ENCODE assay signal across 8 cellular contexts in the genomic region with DNA sequence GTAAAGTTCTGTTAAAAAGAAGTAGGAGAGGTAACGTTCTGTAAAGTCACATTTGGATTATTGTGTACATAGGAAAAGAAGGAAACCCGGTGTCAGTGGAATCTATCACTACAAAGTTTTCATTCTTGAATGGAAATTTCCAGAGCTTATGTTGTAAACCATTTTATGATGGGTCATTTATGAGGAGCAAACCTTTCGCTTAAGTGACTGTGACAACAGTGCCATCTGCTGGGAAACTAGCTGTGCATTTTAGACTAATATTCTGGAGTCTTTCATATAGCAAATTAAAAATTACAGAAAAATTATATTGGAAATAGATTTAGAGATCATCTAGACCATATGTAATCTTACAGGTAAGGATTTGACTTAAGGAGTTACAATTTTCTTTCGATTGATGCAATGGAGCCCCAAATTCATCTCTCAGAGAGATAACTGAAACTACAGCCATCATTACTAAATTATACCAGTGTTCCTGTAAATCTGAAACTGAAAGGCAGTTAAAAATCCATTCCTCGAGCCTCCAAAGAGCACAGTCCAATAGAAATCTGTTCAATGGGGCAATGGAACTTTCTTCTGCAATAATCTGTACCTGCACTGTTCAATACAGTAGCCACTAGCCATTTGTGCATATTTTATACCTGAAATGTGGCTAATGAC. TPM values are rescaled to one million over a fixed set of nuclear protein-coding genes. Genes with fewer than 3 reads are reported as not detected.
DNase-seq lines count a peak whose midpoint lies in the region; ATAC-seq and TF ChIP-seq lines count a peak whose summit lies in the region.

No MANE protein-coding gene starts in this region.

- no peaks in the 10 kb centered on the region for H3K27me3 ChIP-seq in CD4-positive, alpha-beta memory T cell (ENCODE audit: insufficient read depth, low read length)
- H3K27me3 ChIP-seq in prostate gland (replicated peaks; ENCODE audit: insufficient read depth), result no peaks in the 10 kb centered on the region

- no peaks in the 10 kb centered on the region for H3K36me3 ChIP-seq in CD4-positive, alpha-beta memory T cell (ENCODE audit: insufficient read depth, low read length)
- no peaks in the 10 kb centered on the region for H3K36me3 ChIP-seq in prostate gland

- no peak for ATAC-seq in HG02852 (IDR thresholded peaks at IDR 0.05; ENCODE audit: unreplicated experiment)

- no peak overlapping the region for H3K4me3 ChIP-seq in CD4-positive, alpha-beta memory T cell (ENCODE audit: low read length in 2 of 2)
- H3K4me3 ChIP-seq in foreskin fibroblast (ENCODE audit: low read depth in 1 of 2, low read length in 2 of 2) (no peak overlapping the region), prostate gland (no peak overlapping the region)

- H3K4me1 Mint-ChIP-seq in CD4-positive, alpha-beta memory T cell, result peaks cover 0 to 8% (median 2%) of the 10 kb centered on the region in 4 donors
- H3K4me1 Mint-ChIP-seq in activated CD4-positive, alpha-beta memory T cell treated with anti-CD3 and anti-CD28 coated beads for 36 hours (ENCODE audit: low read depth), result peaks cover 8% of the 10 kb centered on the region

- no peak overlapping the region for H3K27ac ChIP-seq in CD4-positive, alpha-beta memory T cell (ENCODE audit: low read depth, low read length)
- no peak overlapping the region for H3K27ac ChIP-seq in prostate gland

- POLR2A ChIA-PET in CD4-positive, alpha-beta memory T cell (lab: Charles Lee; ENCODE audit: partially characterized antibody), result no interaction called here
- POLR2A ChIA-PET in activated CD4-positive, alpha-beta memory T cell treated with anti-CD3 and anti-CD28 coated beads for 36 hours (lab: Charles Lee), result no interaction called here

- no peak for TF ChIP-seq POLR2A in prostate gland (IDR thresholded peaks at IDR 0.05)

- no peaks in the 10 kb centered on the region for H3K9me3 ChIP-seq in CD4-positive, alpha-beta memory T cell (ENCODE audit: control insufficient read depth in 1 of 2, low read length in 2 of 2)
- H3K9me3 ChIP-seq in prostate gland, result no peaks in the 10 kb centered on the region

- DNase-seq in CD4-positive, alpha-beta memory T cell, result peak in 4 of 5 donors; percentile 21 to 41 (median 34)
- DNase-seq in GM20000 (ENCODE audit: low spot score) (peak; percentile 52), NCI-H345 treated with DMSO at 0.1 percent for 48 hours (lab: John Stamatoyannopoulos, UW; ENCODE audit: unreplicated experiment) (peak; percentile 24), foreskin fibroblast (peak; percentile 6 to 61), prostate gland (ENCODE audit: low spot score) (peak; percentile 5), posterior vena cava (ENCODE audit: low spot score) (no peak)
- peak; percentile 36 for DNase-seq in activated CD4-positive, alpha-beta memory T cell treated with anti-CD3 and anti-CD28 coated beads for 36 hours

- H3K27me3 Mint-ChIP-seq in CD4-positive, alpha-beta memory T cell, result no peaks in the 10 kb centered on the region
- H3K27me3 Mint-ChIP-seq in activated CD4-positive, alpha-beta memory T cell treated with anti-CD3 and anti-CD28 coated beads for 36 hours, result no peaks in the 10 kb centered on the region

- intact Hi-C loops in CD4-positive, alpha-beta memory T cell (cut with micrococcal nuclease), result loop anchor here (1.0 kb wide), 2 partner anchors 100 to 1204 kb away; no protein-coding TSS in a partner anchor
- intact Hi-C loops in activated CD4-positive, alpha-beta memory T cell treated with anti-CD3 and anti-CD28 coated beads for 36 hours (cut with micrococcal nuclease), result loop anchor here (1.0 to 2.0 kb wide), 4 partner anchors 100 to 1204 kb away; no protein-coding TSS in a partner anchor
- intact Hi-C loops in prostate gland (cut with DNase I), result loop anchor here (5.0 kb wide), 1 partner anchor 1201 kb away; no protein-coding TSS in a partner anchor
- intact Hi-C loops in posterior vena cava (cut with DNase I), result loop anchor here in 1 of 2 donors (5.0 kb wide), 1 partner anchor 1201 kb away; no protein-coding TSS in a partner anchor

- WGBS in prostate gland, result 5% methylated on average over 5 of the region's 5 CpGs

- H3K9me3 Mint-ChIP-seq in CD4-positive, alpha-beta memory T cell, result peaks cover 0 to 2% (median 0%) of the 10 kb centered on the region in 8 donors
- H3K9me3 Mint-ChIP-seq in activated CD4-positive, alpha-beta memory T cell treated with anti-CD3 and anti-CD28 coated beads for 36 hours, result no peaks in the 10 kb centered on the region

- no peaks in the 10 kb centered on the region for H3K36me3 Mint-ChIP-seq in CD4-positive, alpha-beta memory T cell
- H3K36me3 Mint-ChIP-seq in activated CD4-positive, alpha-beta memory T cell treated with anti-CD3 and anti-CD28 coated beads for 36 hours, result no peaks in the 10 kb centered on the region

- TF ChIP-seq CTCF in GM20000 (IDR thresholded peaks at IDR 0.05; ENCODE audit: extremely low read depth, missing control alignments), result no peak
- TF ChIP-seq CTCF in foreskin fibroblast (IDR thresholded peaks at IDR 0.05; ENCODE audit: low read depth, low read length), result peak; percentile 33
- TF ChIP-seq CTCF in prostate gland (IDR thresholded peaks at IDR 0.05), result peak in 3 of 4 experiments; percentile 33 to 58 (median 53)

- CTCF ChIA-PET in CD4-positive, alpha-beta memory T cell (lab: Charles Lee; ENCODE audit: partially characterized antibody), result interaction anchor here (1.0 to 2.7 kb wide), 4 partner anchors 10 to 1204 kb away, joined by 5 to 10 read pairs (median 6); no protein-coding TSS in a partner anchor
- CTCF ChIA-PET in activated CD4-positive, alpha-beta memory T cell treated with anti-CD3 and anti-CD28 coated beads for 36 hours (lab: Charles Lee), result interaction anchor here (0.7 to 1.5 kb wide), 7 partner anchors 10 to 1773 kb away, joined by 3 to 13 read pairs (median 3); no protein-coding TSS in a partner anchor

- H3K4me3 Mint-ChIP-seq in CD4-positive, alpha-beta memory T cell, result no peak overlapping the region
- H3K4me3 Mint-ChIP-seq in activated CD4-positive, alpha-beta memory T cell treated with anti-CD3 and anti-CD28 coated beads for 36 hours, result no peak overlapping the region

- H3K27ac Mint-ChIP-seq in CD4-positive, alpha-beta memory T cell, result no peak overlapping the region
- H3K27ac Mint-ChIP-seq in activated CD4-positive, alpha-beta memory T cell treated with anti-CD3 and anti-CD28 coated beads for 36 hours, result no peak overlapping the region

- H3K4me1 ChIP-seq in CD4-positive, alpha-beta memory T cell (ENCODE audit: insufficient read depth, low read length), result no peaks in the 10 kb centered on the region
- H3K4me1 ChIP-seq in prostate gland (replicated peaks), result no peaks in the 10 kb centered on the region

RNA-seq across cellular contexts. Expression of a gene that starts 26.9 kb away (rescaled TPM):
- total RNA-seq in CD4-positive, alpha-beta memory T cell, result not detected
- polyA plus RNA-seq in CD4-positive, alpha-beta memory T cell, result under 1 TPM in 1 of 2 donors, not detected in 1; 0.73 TPM
- under 1 TPM; 0.43 to 0.48 TPM for total RNA-seq in activated CD4-positive, alpha-beta memory T cell treated with anti-CD3 and anti-CD28 coated beads for 36 hours
- total RNA-seq in prostate gland (10 to 100 TPM in 1 of 2 donors, 1 to 10 TPM in 1; 1.8 to 62.1 TPM), posterior vena cava (1 to 10 TPM; 1.4 to 2.3 TPM)
